ENCODE assay signal across 9 cellular contexts in the genomic region with DNA sequence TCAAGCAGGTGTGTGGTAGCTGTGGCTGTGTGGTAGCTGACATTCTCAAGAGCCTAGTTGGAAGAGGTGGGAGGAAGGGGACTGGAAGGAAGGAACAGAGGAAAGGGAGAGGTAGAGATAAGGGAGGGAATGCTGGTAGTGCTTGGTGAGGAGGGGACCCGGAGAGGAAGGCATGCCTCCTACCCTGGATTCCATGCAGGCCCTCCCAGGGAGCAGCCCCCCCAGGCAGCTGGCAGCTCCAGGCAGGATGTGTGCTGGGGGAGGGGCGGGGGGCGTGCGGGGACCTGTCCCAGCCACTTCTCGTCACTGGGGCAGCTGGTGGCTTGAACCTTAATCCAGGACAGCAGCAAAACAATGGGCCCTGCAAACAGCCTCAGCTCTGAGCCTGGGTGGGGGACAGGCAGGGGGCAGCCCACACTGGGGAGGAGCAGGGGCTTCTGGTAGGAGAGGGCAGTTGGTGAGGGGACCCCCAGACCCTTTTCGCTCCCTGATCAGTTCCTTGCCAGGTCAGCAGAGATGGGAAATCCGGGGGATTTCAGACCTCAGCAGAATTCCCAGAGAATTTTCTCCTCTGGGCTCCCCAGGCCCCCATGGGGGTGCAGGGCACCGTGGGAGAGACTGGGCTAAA. TPM values are rescaled to one million over a fixed set of nuclear protein-coding genes. Genes with fewer than 3 reads are reported as not detected.
DNase-seq lines count a peak whose midpoint lies in the region; ATAC-seq, FAIRE-seq and TF ChIP-seq lines count a peak whose summit lies in the region.
"Had no signal": no experiment of that assay in that cellular context is flagged by ENCODE, and none has a peak within 500 bp of the region (broad histone marks: within the 10 kb centered on the region; RNA-seq: fewer than 3 reads in every experiment).

No MANE protein-coding gene starts in this region.

- WGBS in A549 (ENCODE audit: missing lambda C conversion rate) = 68% methylated on average over 5 of the region's 8 CpGs
- WGBS in mesenchymal stem cell = 35% methylated on average over 8 of the region's 8 CpGs

- peaks cover 23% of the 10 kb centered on the region for H3K36me3 ChIP-seq in brain microvascular endothelial cell (replicated peaks)
- peaks cover 30 to 34% of the 10 kb centered on the region in 2 experiments for H3K36me3 ChIP-seq in mesenchymal stem cell (ENCODE audit: control insufficient read depth in 1 of 2, insufficient read depth in 2 of 2, low read depth in 1 of 2, low read length in 2 of 2)

- CTCF ChIA-PET in A549 (lab: Yijun Ruan, JAX) = interaction anchor here (0.7 to 3.3 kb wide), 18 partner anchors 10 to 212 kb away, joined by 3 to 30 read pairs (median 4); no protein-coding TSS in a partner anchor
- CTCF ChIA-PET in GM10248 (lab: Yijun Ruan, JAX) = interaction anchor here (1.3 to 2.0 kb wide), 2 partner anchors 12 to 37 kb away, joined by 3 to 8 read pairs; no protein-coding TSS in a partner anchor

- H3K23ac ChIP-seq in mesenchymal stem cell (ENCODE audit: low read length in 2 of 2) = no peak overlapping the region

- H3K27me3 ChIP-seq in brain microvascular endothelial cell (replicated peaks) (no peaks in the 10 kb centered on the region), mesenchymal stem cell (ENCODE audit: control insufficient read depth in 1 of 2, insufficient read depth in 1 of 2, low read length in 2 of 2) (no peaks in the 10 kb centered on the region)

- no peak overlapping the region for H4K8ac ChIP-seq in mesenchymal stem cell (ENCODE audit: low read length)

- H2AK5ac ChIP-seq in mesenchymal stem cell (ENCODE audit: low read length, severe bottlenecking) = peak overlapping the region; percentile 40

- FAIRE-seq in A549 (lab: Jason Lieb, UNC) = no peak

- no peak overlapping the region for H4K91ac ChIP-seq in mesenchymal stem cell (ENCODE audit: low read length)

- H2BK12ac ChIP-seq in mesenchymal stem cell (ENCODE audit: low read length in 2 of 2) = peak overlapping the region in 1 of 2 experiments; percentile 15

- peak overlapping the region; percentile 78 to 96 for H3K27ac ChIP-seq in A549
- no peak overlapping the region for H3K27ac ChIP-seq in brain microvascular endothelial cell
- peak overlapping the region; percentile 87 for H3K27ac ChIP-seq in mesenchymal stem cell (ENCODE audit: low read length, poor library complexity, severe bottlenecking)

- peak overlapping the region; percentile 40 for H2BK5ac ChIP-seq in mesenchymal stem cell (ENCODE audit: low read depth, low read length, poor library complexity, severe bottlenecking)

- H3K4me1 ChIP-seq in A549 (peaks cover 52% of the 10 kb centered on the region), mesenchymal stem cell (ENCODE audit: control insufficient read depth, insufficient read depth, low read depth, low read length) (peaks cover 73% of the 10 kb centered on the region)

- TF ChIP-seq POLR2A in A549 (IDR thresholded peaks at IDR 0.05; ENCODE audit: low read length) = no peak

- TF ChIP-seq EP300 in A549 (IDR thresholded peaks at IDR 0.05) = no peak
- TF ChIP-seq EP300 in Ishikawa (IDR thresholded peaks at IDR 0.05; ENCODE audit: borderline replicate concordance) = no peak

- peak overlapping the region; percentile 23 for H3K9ac ChIP-seq in mesenchymal stem cell (ENCODE audit: low read length)

- POLR2A ChIA-PET in A549 (lab: Yijun Ruan, JAX) = no interaction called here
- POLR2A ChIA-PET in GM10248 (lab: Yijun Ruan, JAX) = no interaction called here

- in situ Hi-C loops in brain microvascular endothelial cell (cut with HindIII; ENCODE audit: low pct_ligation_motif_present, low sequenced_read_pairs) = no loop called here

- peak overlapping the region; percentile 23 for H2BK120ac ChIP-seq in mesenchymal stem cell (ENCODE audit: low read depth, low read length)

- TF ChIP-seq RAD21 in A549 (conservative IDR thresholded peaks at IDR 0.05 in 1 of 2, IDR thresholded peaks at IDR 0.05 in 1 of 2) = no peak
- no peak for TF ChIP-seq RAD21 in Ishikawa (IDR thresholded peaks at IDR 0.05; ENCODE audit: low read depth)

- H3K4me3 ChIP-seq in A549 = no peak overlapping the region
- peak overlapping the region; percentile 68 for H3K4me3 ChIP-seq in brain microvascular endothelial cell (ENCODE audit: low read depth, low read length)
- H3K4me3 ChIP-seq in mesenchymal stem cell (ENCODE audit: insufficient read depth in 1 of 2, low read depth in 1 of 2, low read length in 2 of 2) = peak overlapping the region; percentile 22 to 78

- H3K9me3 ChIP-seq in A549 = no peaks in the 10 kb centered on the region
- H3K9me3 ChIP-seq in mesenchymal stem cell (ENCODE audit: control insufficient read depth, low read length) = no peaks in the 10 kb centered on the region

- peak overlapping the region in 1 of 2 experiments; percentile 37 for H3K4ac ChIP-seq in mesenchymal stem cell (ENCODE audit: low read depth in 1 of 2, low read length in 2 of 2)

- DNase-seq in A549 (ENCODE audit: low read depth in 1 of 2, low spot score in 1 of 2) = peak in 1 of 2 experiments; percentile 4
- DNase-seq in brain microvascular endothelial cell = no peak
- peak; percentile 14 for DNase-seq in mesenchymal stem cell
- no peak for DNase-seq in effector CD8-positive, alpha-beta T cell (lab: John Stamatoyannopoulos, UW)
- DNase-seq in GM10248 (ENCODE audit: extremely low spot score) = no peak
- DNase-seq in NCI-H748 treated with DMSO at 0.1 percent for 48 hours (lab: John Stamatoyannopoulos, UW) = no peak
- DNase-seq: foreskin melanocyte had no signal

- peaks cover 3% of the 10 kb centered on the region for H3K79me1 ChIP-seq in mesenchymal stem cell (replicated peaks; ENCODE audit: low read length, poor library complexity, severe bottlenecking)

- ATAC-seq in A549 (peak in 1 of 2 experiments; percentile 5; a peak in 3 of 6 replicates), GM18867 (IDR thresholded peaks at IDR 0.05; ENCODE audit: unreplicated experiment) (no peak)

- H3K4me2 ChIP-seq in A549 (peak overlapping the region; percentile 83), mesenchymal stem cell (ENCODE audit: low read length, poor library complexity, severe bottlenecking) (peak overlapping the region; percentile 69)

- H2AFZ ChIP-seq in mesenchymal stem cell (ENCODE audit: low read depth, low read length) = no peak overlapping the region

- peak overlapping the region in 1 of 2 experiments; percentile 82 for H3K14ac ChIP-seq in mesenchymal stem cell (ENCODE audit: low read length in 2 of 2)

- peak overlapping the region; percentile 24 to 73 for H3K18ac ChIP-seq in mesenchymal stem cell (ENCODE audit: low read depth in 1 of 2, low read length in 2 of 2)

- no peak for TF ChIP-seq CTCF in A549 (IDR thresholded peaks at IDR 0.05)
- TF ChIP-seq CTCF in brain microvascular endothelial cell (IDR thresholded peaks at IDR 0.05; ENCODE audit: low read depth, low read length, missing control alignments) = no peak
- TF ChIP-seq CTCF in GM10248 (IDR thresholded peaks at IDR 0.05; ENCODE audit: control extremely low read depth, extremely low read depth, low read depth, missing control alignments) = no peak

- no peak overlapping the region for H2BK15ac ChIP-seq in mesenchymal stem cell (ENCODE audit: low read depth, poor library complexity, severe bottlenecking)

TF ChIP-seq in A549, 52 proteins besides CTCF, POLR2A, EP300 and RAD21 (continues in another document):
- no peak for TF ChIP-seq POLR2AphosphoS2 (conservative IDR thresholded peaks at IDR 0.05; ENCODE audit: low read length)
- no peak for TF ChIP-seq ZC3H11A (IDR thresholded peaks at IDR 0.05)
- TF ChIP-seq, protein P1, sequence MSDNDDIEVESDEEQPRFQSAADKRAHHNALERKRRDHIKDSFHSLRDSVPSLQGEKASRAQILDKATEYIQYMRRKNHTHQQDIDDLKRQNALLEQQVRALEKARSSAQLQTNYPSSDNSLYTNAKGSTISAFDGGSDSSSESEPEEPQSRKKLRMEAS (IDR thresholded peaks at IDR 0.05) = no peak
- TF ChIP-seq MAZ (IDR thresholded peaks at IDR 0.05; ENCODE audit: borderline replicate concordance, low read depth, low read length) = no peak
- no peak for TF ChIP-seq MYC (IDR thresholded peaks at IDR 0.05; ENCODE audit: borderline replicate concordance, low read length)
- TF ChIP-seq FOXS1 (CRISPR knock-in tag; IDR thresholded peaks at IDR 0.05) = no peak
- no peak for TF ChIP-seq RARB (CRISPR knock-in tag; IDR thresholded peaks at IDR 0.05)
- TF ChIP-seq ZSCAN20 (CRISPR knock-in tag; IDR thresholded peaks at IDR 0.05) = no peak
- TF ChIP-seq HDAC2 (IDR thresholded peaks at IDR 0.05) = no peak
- TF ChIP-seq ZNF302 (CRISPR knock-in tag; IDR thresholded peaks at IDR 0.05) = no peak
- TF ChIP-seq SREBF2 (IDR thresholded peaks at IDR 0.05) = no peak
- TF ChIP-seq JUN (IDR thresholded peaks at IDR 0.05) = no peak
- TF ChIP-seq CHD4 (IDR thresholded peaks at IDR 0.05; ENCODE audit: borderline replicate concordance) = no peak

TF ChIP-seq in Ishikawa, 13 proteins besides CTCF, POLR2A, EP300 and RAD21:
- TF ChIP-seq, protein P1 (IDR thresholded peaks at IDR 0.05) = 0 out of 2 replicates have a peak, but pooled peaks have one; percentile 15
- TF ChIP-seq CREB1 (IDR thresholded peaks at IDR 0.05; ENCODE audit: low read depth) = no peak

RNA-seq across cellular contexts. Expression of gene ARHGAP23, which starts 27.1 kb away (rescaled TPM):
- polyA plus RNA-seq in A549 (2011; rRNA removed) (4.8 and 5.5 TPM in 2 replicates), A549 (2017; fragmentation: RNase III; extraction: RNeasy Plus Mini Kit Qiagen cat#74134 plus additional on column Dnase treatment) (32.5 to 46.0 TPM (median 32.6 TPM) in 3 replicates)
- polyA plus RNA-seq in A549 (2012; cell fraction: cytosol; rRNA removed) = 7.7 and 9.3 TPM in 2 replicates
- 13.6 and 17.6 TPM in 2 replicates for polyA plus RNA-seq in A549 (2012; cell fraction: nucleus; rRNA removed)
- 7.1 and 11.2 TPM in 2 replicates for polyA minus RNA-seq in A549 (2011; rRNA and poly(A)+ RNA removed)
- 66.7 TPM for polyA plus RNA-seq in mesenchymal stem cell (2013, experiment 1 of 2)
- 60.9 TPM for polyA plus RNA-seq in mesenchymal stem cell (2013, experiment 2 of 2)
